8 cellular contexts compared by ENCODE assay signal in genomic region chr16:84511180-84511800, GRCh38. TPM values are rescaled to one million over a fixed set of nuclear protein-coding genes. Genes with fewer than 3 reads are reported as not detected.
A peak's percentile ranks its signal among the peaks of the same experiment; 100 is the strongest.
DNase-seq lines count a peak whose midpoint lies in the region; ATAC-seq and TF ChIP-seq lines count a peak whose summit lies in the region.

No MANE protein-coding gene starts in this region.

- H3K9me3 Mint-ChIP-seq in activated CD8-positive, alpha-beta T cell treated with anti-CD3 and anti-CD28 coated beads for 36 hours, result no peaks in the 10 kb centered on the region

- POLR2A ChIA-PET in activated CD8-positive, alpha-beta T cell treated with anti-CD3 and anti-CD28 coated beads for 36 hours (lab: Charles Lee), result interaction anchor here (0.6 to 1.8 kb wide), 8 partner anchors 39 to 106 kb away, joined by 3 to 6 read pairs (median 4); partner anchors contain the start of gene COTL1

- H3K27me3 ChIP-seq in lower lobe of right lung (ENCODE audit: low read depth), result no peaks in the 10 kb centered on the region

- intact Hi-C loops in activated CD8-positive, alpha-beta T cell treated with anti-CD3 and anti-CD28 coated beads for 36 hours (cut with micrococcal nuclease), result loop anchor here (1.0 to 10.0 kb wide), 2 partner anchors 111 to 214 kb away; no protein-coding TSS in a partner anchor
- intact Hi-C loops in lower lobe of right lung (cut with DNase I), result loop anchor here (5.0 kb wide), 2 partner anchors 111 to 216 kb away; no protein-coding TSS in a partner anchor

- H3K27me3 Mint-ChIP-seq in activated CD8-positive, alpha-beta T cell treated with anti-CD3 and anti-CD28 coated beads for 36 hours, result no peaks in the 10 kb centered on the region

- no peaks in the 10 kb centered on the region for H3K36me3 ChIP-seq in lower lobe of right lung

- peak; percentile 9 for ATAC-seq in activated CD8-positive, alpha-beta T cell treated with anti-CD3 and anti-CD28 coated beads for 36 hours
- ATAC-seq in lower lobe of right lung (peak; percentile 80 to 81), GM18502 (IDR thresholded peaks at IDR 0.05; ENCODE audit: poor library complexity, unreplicated experiment) (no peak)

- peak; percentile 91 for DNase-seq in CD1c-positive myeloid dendritic cell (ENCODE audit: extremely low spot score)
- DNase-seq in HPDE6-E6E7 (ENCODE audit: extremely low spot score), result peak; percentile 80
- DNase-seq in NCI-H82 treated with DMSO at 0.1 percent for 48 hours (lab: John Stamatoyannopoulos, UW; ENCODE audit: unreplicated experiment), result peak; percentile 46
- DNase-seq in activated CD8-positive, alpha-beta T cell treated with anti-CD3 and anti-CD28 coated beads for 36 hours, result peak; percentile 92
- DNase-seq in ecto neural progenitor cell (ENCODE audit: low spot score), result peak; percentile 87
- peak; percentile 87 for DNase-seq in lower lobe of right lung
- DNase-seq in stimulated activated CD4-positive, alpha-beta T cell treated with anti-CD3 and anti-CD28 coated beads, TNF-alpha, amount 100 ng/mL, for 48 hours (ENCODE audit: low read depth in 3 of 3), result peak; percentile 57 to 79 (median 76)

- H3K4me3 Mint-ChIP-seq in activated CD8-positive, alpha-beta T cell treated with anti-CD3 and anti-CD28 coated beads for 36 hours, result peak overlapping the region; percentile 39

- peak overlapping the region; percentile 80 for H3K27ac Mint-ChIP-seq in activated CD8-positive, alpha-beta T cell treated with anti-CD3 and anti-CD28 coated beads for 36 hours

- no peaks in the 10 kb centered on the region for H3K9me3 ChIP-seq in lower lobe of right lung

- H3K4me1 ChIP-seq in lower lobe of right lung, result peaks cover 8% of the 10 kb centered on the region

- peaks cover 74% of the 10 kb centered on the region for H3K4me1 Mint-ChIP-seq in activated CD8-positive, alpha-beta T cell treated with anti-CD3 and anti-CD28 coated beads for 36 hours (ENCODE audit: low read depth)

- CTCF ChIA-PET in activated CD8-positive, alpha-beta T cell treated with anti-CD3 and anti-CD28 coated beads for 36 hours (lab: Charles Lee), result interaction anchor here (0.6 to 11.0 kb wide), 41 partner anchors 8 to 228 kb away, joined by 3 to 145 read pairs (median 4); partner anchors contain the start of genes COTL1 and KLHL36

- H3K4me3 ChIP-seq in lower lobe of right lung, result no peak overlapping the region

- TF ChIP-seq CTCF in activated CD8-positive, alpha-beta T cell treated with anti-CD3 and anti-CD28 coated beads for 36 hours (IDR thresholded peaks at IDR 0.05), result peak; percentile 94
- TF ChIP-seq CTCF in lower lobe of right lung (IDR thresholded peaks at IDR 0.05), result peak; percentile 96

- no peak overlapping the region for H3K27ac ChIP-seq in lower lobe of right lung

- H3K36me3 Mint-ChIP-seq in activated CD8-positive, alpha-beta T cell treated with anti-CD3 and anti-CD28 coated beads for 36 hours (ENCODE audit: low read depth), result peaks cover 17% of the 10 kb centered on the region

RNA-seq across cellular contexts. Expression of gene MEAK7, which starts 6.8 kb away (rescaled TPM):
- total RNA-seq in activated CD8-positive, alpha-beta T cell treated with anti-CD3 and anti-CD28 coated beads for 36 hours, result 10 to 100 TPM; 21.1 to 22.4 TPM
- total RNA-seq in lower lobe of right lung, result 13.0 TPM
